In genomic region chr9:135067091-135067710, GRCh38 we compare ENCODE assay signal across 20 cellular contexts. TPM values are rescaled to one million over a fixed set of nuclear protein-coding genes. Genes with fewer than 3 reads are reported as not detected.
DNase-seq lines count a peak whose midpoint lies in the region; ATAC-seq and TF ChIP-seq lines count a peak whose summit lies in the region.
"Had no signal": no experiment of that assay in that cellular context is flagged by ENCODE, and none has a peak within 500 bp of the region (broad histone marks: within the 10 kb centered on the region; RNA-seq: fewer than 3 reads in every experiment).

No MANE protein-coding gene starts in this region.

- no peak for TF ChIP-seq CTCF in upper lobe of right lung (IDR thresholded peaks at IDR 0.05)

- H3K4me3 ChIP-seq in right cardiac atrium (ENCODE audit: low read length) (no peak overlapping the region), upper lobe of right lung (no peak overlapping the region), H7 (ENCODE audit: insufficient read depth, low read depth, low read length) (no peak overlapping the region)

- H3K4me1 ChIP-seq in right cardiac atrium (ENCODE audit: control insufficient read depth, insufficient read depth, low read length) (no peaks in the 10 kb centered on the region), upper lobe of right lung (no peaks in the 10 kb centered on the region)

- no peak overlapping the region for H3K27ac ChIP-seq in right cardiac atrium (ENCODE audit: low read length)
- H3K27ac ChIP-seq in upper lobe of right lung = no peak overlapping the region

- H3K36me3 ChIP-seq in upper lobe of right lung (no peaks in the 10 kb centered on the region), H7 (replicated peaks; ENCODE audit: control insufficient read depth, insufficient read depth, low read length) (no peaks in the 10 kb centered on the region)

- DNase-seq in Right ventricle myocardium superior = peak; percentile 16
- DNase-seq in right cardiac atrium = no peak
- peak; percentile 31 for DNase-seq in ecto neural progenitor cell (ENCODE audit: low spot score)
- peak; percentile 59 for DNase-seq in mesenteric fat pad (ENCODE audit: low spot score)
- peak; percentile 46 for DNase-seq in upper lobe of right lung
- no peak for DNase-seq in inferior parietal cortex (ENCODE audit: extremely low spot score)
- no peak for DNase-seq in H7
- DNase-seq: AML-193, COR-L47, DMS53, Kasumi-1, MM.1S, NCI-H1105, NCI-H1694 treated with DMSO at 0.1 percent for 48 hours, NCI-H2107, NCI-H226, NCI-H524 treated with DMSO at 0.1 percent for 48 hours, SHP77 had no signal

- intact Hi-C loops in Right ventricle myocardium superior (cut with DNase I) = no loop called here
- intact Hi-C loops in right cardiac atrium (cut with DNase I) = no loop called here
- intact Hi-C loops in upper lobe of right lung (cut with DNase I) = no loop called here

- H3K27me3 ChIP-seq in right cardiac atrium (ENCODE audit: control insufficient read depth, insufficient read depth) (no peaks in the 10 kb centered on the region), upper lobe of right lung (peaks cover 20% of the 10 kb centered on the region), H7 (ENCODE audit: control insufficient read depth, insufficient read depth, low read length) (no peaks in the 10 kb centered on the region)

- ATAC-seq in Right ventricle myocardium superior (ENCODE audit: poor library complexity) (no peak), right cardiac atrium (no peak), upper lobe of right lung (no peak), HG02852 (IDR thresholded peaks at IDR 0.05; ENCODE audit: unreplicated experiment) (no peak)

- H3K9me3 ChIP-seq in right cardiac atrium (ENCODE audit: control insufficient read depth, low read length) (peaks cover 2% of the 10 kb centered on the region), upper lobe of right lung (no peaks in the 10 kb centered on the region)

- 85% methylated on average over 20 of the region's 20 CpGs for WGBS in right cardiac atrium

RNA-seq across cellular contexts. Expression of gene OLFM1, which starts 20.3 kb away (rescaled TPM):
- total RNA-seq in Right ventricle myocardium superior (11.9 TPM), right cardiac atrium (10 to 100 TPM in 2 of 4 donors, 1 to 10 TPM in 2; 8.8 to 19.0 (median 9.5) TPM), mesenteric fat pad (22.6 TPM), upper lobe of right lung (26.0 TPM)
- 19.1 TPM for polyA plus RNA-seq in right cardiac atrium
- total RNA-seq in H7 (2014; rRNA removed; shearing (Covaris generic)) = 42.9 and 58.2 TPM in 2 replicates
- total RNA-seq: HT-29 had no signal

Comparison
In these comparisons a context has a peak if more than half of its experiments do, and no peak if none do; other contexts are left out.
1. DNase-seq: peak in Right ventricle myocardium superior (single experiment), ecto neural progenitor cell (single experiment), mesenteric fat pad (single experiment) and upper lobe of right lung (single experiment); none in right cardiac atrium (0 of 3), inferior parietal cortex (single experiment) and H7 (single experiment).